In the genomic region with DNA sequence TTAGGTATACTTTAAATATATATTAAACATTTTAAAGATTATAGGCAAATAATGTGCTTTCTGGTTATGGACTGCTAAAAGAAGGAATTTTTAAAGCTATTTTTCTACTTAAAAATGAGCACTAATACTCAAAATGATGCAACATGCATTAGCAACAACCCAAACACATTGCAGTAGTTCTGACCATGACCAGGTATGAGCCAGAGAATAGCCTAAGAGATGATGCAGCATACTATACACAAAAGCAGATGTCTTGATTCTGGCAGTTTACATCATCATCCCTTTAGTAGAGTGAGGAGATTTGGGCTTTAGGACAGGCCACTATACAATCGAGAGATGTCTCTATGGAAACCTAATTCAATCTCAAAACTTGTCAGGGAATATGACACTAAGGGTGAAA, we compare ENCODE assay signal across 27 cellular contexts.
"Had no signal": no experiment of that assay in that cellular context is flagged by ENCODE, and none has a peak within 500 bp of the region (broad histone marks: within the 10 kb centered on the region; RNA-seq: fewer than 3 reads in every experiment).

No MANE protein-coding gene starts in this region.

- H3K4me2 ChIP-seq: hepatocyte had no signal

- ATAC-seq: effector memory CD8-positive, alpha-beta T cell; esophagus mucosa; gastroesophageal sphincter; left lung; lower lobe of right lung; naive thymus-derived CD8-positive, alpha-beta T cell; upper lobe of right lung had no signal

- H2AFZ ChIP-seq: hepatocyte had no signal

- H3K9me3 ChIP-seq: ascending aorta, gastroesophageal sphincter, left lung, lower lobe of right lung, right atrium auricular region, spleen, suprapubic skin, tibial artery, upper lobe of right lung had no signal

- DNase-seq: activated CD4-positive, alpha-beta memory T cell treated with anti-CD3 and anti-CD28 coated beads for 36 hours; activated CD4-positive, alpha-beta T cell treated with anti-CD3 and anti-CD28 coated beads, Interleukin-2, amount 10 ng/mL, durations not matched to agents 24 days and 14 days; activated CD4-positive, CD25-positive, alpha-beta regulatory T cell treated with anti-CD3 and anti-CD28 coated beads, Interleukin-2, amount 50 U/mL, for 72 hours; activated CD8-positive, alpha-beta memory T cell treated with anti-CD3 and anti-CD28 coated beads, Interleukin-2, amount 50 U/mL, for 4 hours; activated effector memory CD4-positive, alpha-beta T cell treated with anti-CD3 and anti-CD28 coated beads, Interleukin-2, amount 50 U/mL, for 16 hours; activated naive CD4-positive, alpha-beta T cell treated with anti-CD3 and anti-CD28 coated beads for 36 hours; activated naive CD8-positive, alpha-beta T cell treated with anti-CD3 and anti-CD28 coated beads for 36 hours; activated T-cell treated with anti-CD3 and anti-CD28 coated beads, Interleukin-2, amount 50 U/mL, for 1 hour; dorsolateral prefrontal cortex; effector memory CD8-positive, alpha-beta T cell; immature natural killer cell; left lung; lower lobe of right lung; mesenchymal stem cell; naive thymus-derived CD8-positive, alpha-beta T cell; spleen; stimulated activated naive CD4-positive, alpha-beta T cell; T-helper 2 cell; tibial artery; upper lobe of right lung had no signal

- H3K27me3 ChIP-seq: ascending aorta, dorsolateral prefrontal cortex, gastroesophageal sphincter, hepatocyte, left lung, right atrium auricular region, spleen, suprapubic skin, tibial artery, upper lobe of right lung had no signal

- H3K4me1 ChIP-seq: ascending aorta, gastroesophageal sphincter, left lung, lower lobe of right lung, right atrium auricular region, spleen, tibial artery, upper lobe of right lung had no signal

- H3K4me3 ChIP-seq: ascending aorta, coronary artery, dorsolateral prefrontal cortex, gastroesophageal sphincter, hepatocyte, left lung, lower lobe of right lung, right atrium auricular region, spleen, suprapubic skin, tibial artery, upper lobe of right lung had no signal

- H3K27ac ChIP-seq: ascending aorta, coronary artery, dorsolateral prefrontal cortex, gastroesophageal sphincter, hepatocyte, left lung, lower lobe of right lung, right atrium auricular region, spleen, suprapubic skin, tibial artery, upper lobe of right lung had no signal

- H3K36me3 ChIP-seq: ascending aorta, gastroesophageal sphincter, left lung, lower lobe of right lung, right atrium auricular region, spleen, suprapubic skin, tibial artery, upper lobe of right lung had no signal
